In genomic region chr5:2877520-2877919, GRCh38 we compare ENCODE assay signal across 31 cellular contexts.
A peak's percentile ranks its signal among the peaks of the same experiment; 100 is the strongest.
DNase-seq lines count a peak whose midpoint lies in the region; ATAC-seq, FAIRE-seq and TF ChIP-seq lines count a peak whose summit lies in the region.
"Had no signal": no experiment of that assay in that cellular context is flagged by ENCODE, and none has a peak within 500 bp of the region (broad histone marks: within the 10 kb centered on the region; RNA-seq: fewer than 3 reads in every experiment).

No MANE protein-coding gene starts in this region.

- WGBS in H1 (ENCODE audit: extremely low coverage in 1 of 2, insufficient coverage in 1 of 2, insufficient read length in 1 of 2, insufficient replicate concordance in 2 of 2, low coverage in 1 of 2, low lambda C conversion rate in 2 of 2, missing lambda C conversion rate in 1 of 2), 2 experiments = 87% methylated on average over 5 of the region's 5 CpGs; no CpG with 5 or more reads in 1 of the 2 experiments
- WGBS in lower leg skin, 2 donors = 85 to 88% methylated on average over 5 of the region's 5 CpGs

- no peak overlapping the region for H3K9ac ChIP-seq in H1 (replicated peaks in 1 of 4; ENCODE audit: extremely low read depth in 1 of 4, low read depth in 3 of 4, low read length in 3 of 4)
- H3K9ac ChIP-seq: BLaER1 treated with 17β-estradiol and CSF1 and Interleukin-3, amounts not matched to agents 10 nM and 100 nM had no signal

- no peak overlapping the region for H4K91ac ChIP-seq in H1 (replicated peaks; ENCODE audit: insufficient read length, low read length)

- in situ Hi-C loops in GM13976 (cut with MboI; ENCODE audit: low sequenced_read_pairs, unreplicated experiment) = no loop called here

- H3K23ac ChIP-seq in H1 (ENCODE audit: insufficient read length) = no peak overlapping the region

- H3K27ac Mint-ChIP-seq in activated CD4-positive, alpha-beta memory T cell treated with anti-CD3 and anti-CD28 coated beads for 36 hours = no peak overlapping the region
- no peak overlapping the region for H3K27ac Mint-ChIP-seq in natural killer cell
- H3K27ac Mint-ChIP-seq: activated B cell treated with CpG ODN at 0.5 μM for 24 hours; activated naive CD8-positive, alpha-beta T cell; activated T-cell treated with anti-CD3 and anti-CD28 coated beads, Interleukin-2, amount 50 U/mL, for 24 hours; type B pancreatic cell had no signal

- FAIRE-seq in H1 (lab: Jason Lieb, UNC) = peak; percentile 42
- FAIRE-seq: bronchial epithelial cell had no signal

- no peak overlapping the region for H3K56ac ChIP-seq in H1 (replicated peaks; ENCODE audit: insufficient read length, low read depth, low read length)

- no peak overlapping the region for H3K4me3 Mint-ChIP-seq in activated CD4-positive, alpha-beta memory T cell treated with anti-CD3 and anti-CD28 coated beads for 36 hours
- H3K4me3 Mint-ChIP-seq in natural killer cell = no peak overlapping the region
- H3K4me3 Mint-ChIP-seq: activated B cell treated with CpG ODN at 0.5 μM for 24 hours; activated naive CD8-positive, alpha-beta T cell; activated T-cell treated with anti-CD3 and anti-CD28 coated beads, Interleukin-2, amount 50 U/mL, for 24 hours; type B pancreatic cell had no signal

- peak; percentile 20 for DNase-seq in NCI-H526 treated with DMSO at 0.1 percent for 48 hours (lab: John Stamatoyannopoulos, UW)
- peak in 1 of 2 experiments; percentile 22 for DNase-seq in H1 (ENCODE audit: low read depth in 1 of 2, low spot score in 2 of 2)
- DNase-seq in lower leg skin (ENCODE audit: low spot score in 2 of 2) = peak; percentile 1 to 26
- peak; percentile 21 for DNase-seq in superior temporal gyrus (ENCODE audit: extremely low spot score)
- no peak for DNase-seq in activated CD4-positive, alpha-beta memory T cell treated with anti-CD3 and anti-CD28 coated beads for 36 hours
- DNase-seq in GM13976 (ENCODE audit: low spot score) = no peak
- DNase-seq in natural killer cell = no peak
- DNase-seq: activated B cell treated with CpG ODN at 0.5 μM for 24 hours; activated CD4-positive, alpha-beta T cell treated with anti-CD3 and anti-CD28 coated beads, Interleukin-2, amount 50 U/mL, for 1 hour; activated effector memory CD4-positive, alpha-beta T cell treated with anti-CD3 and anti-CD28 coated beads, Interleukin-2, amount 50 U/mL, for 16 hours; activated T-cell treated with anti-CD3 and anti-CD28 coated beads, Interleukin-2, amount 50 U/mL, for 24 hours; aorta; dermis blood vessel endothelial cell; DMS79 treated with DMSO at 0.1 percent for 48 hours; foreskin melanocyte; mesendoderm; NCI-H1417; NCI-H2081; NCI-H2227 treated with DMSO at 0.1 percent for 48 hours; NCI-H69; PC-3; stimulated activated CD4-positive, alpha-beta T cell treated with anti-CD3 and anti-CD28 coated beads, Interleukin-4, amount 100 ng/mL, for 24 hours; T-helper 1 cell had no signal

- CTCF ChIA-PET in H1 (lab: Charles Lee; ENCODE audit: partially characterized antibody) = no interaction called here
- CTCF ChIA-PET in activated CD4-positive, alpha-beta memory T cell treated with anti-CD3 and anti-CD28 coated beads for 36 hours (lab: Charles Lee) = no interaction called here

- no peak overlapping the region for H2AK5ac ChIP-seq in H1 (ENCODE audit: low read depth, low read length)

- peaks cover 7 to 13% of the 10 kb centered on the region in 2 experiments; a peak in 3 of 4 replicates for H3K9me3 ChIP-seq in H1 (ENCODE audit: insufficient read depth in 2 of 2, low read depth in 1 of 2, low read length in 1 of 2)
- H3K9me3 ChIP-seq: prostate gland had no signal

- no peaks in the 10 kb centered on the region for H3K23me2 ChIP-seq in H1 (ENCODE audit: low read depth, low read length)

- no peaks in the 10 kb centered on the region for H3K36me3 Mint-ChIP-seq in activated CD4-positive, alpha-beta memory T cell treated with anti-CD3 and anti-CD28 coated beads for 36 hours
- peaks cover 5% of the 10 kb centered on the region for H3K36me3 Mint-ChIP-seq in natural killer cell
- H3K36me3 Mint-ChIP-seq: activated naive CD8-positive, alpha-beta T cell had no signal

- no peaks in the 10 kb centered on the region for H3K27me3 Mint-ChIP-seq in activated CD4-positive, alpha-beta memory T cell treated with anti-CD3 and anti-CD28 coated beads for 36 hours
- no peaks in the 10 kb centered on the region for H3K27me3 Mint-ChIP-seq in natural killer cell (ENCODE audit: low read depth in 2 of 2)
- H3K27me3 Mint-ChIP-seq: activated B cell treated with CpG ODN at 0.5 μM for 24 hours; activated naive CD8-positive, alpha-beta T cell; activated T-cell treated with anti-CD3 and anti-CD28 coated beads, Interleukin-2, amount 50 U/mL, for 24 hours; type B pancreatic cell had no signal

- H3K27ac ChIP-seq in H1 (ENCODE audit: low read depth, low read length) = no peak overlapping the region
- H3K27ac ChIP-seq: BLaER1 treated with 17β-estradiol and CSF1 and Interleukin-3, amounts not matched to agents 10 nM and 100 nM; prostate gland; SK-N-MC had no signal

- H3K27me3 ChIP-seq in H1 (replicated peaks in 1 of 4; ENCODE audit: control insufficient read depth in 3 of 4, extremely low read depth in 1 of 4, insufficient read depth in 3 of 4, low read length in 3 of 4) = no peaks in the 10 kb centered on the region
- H3K27me3 ChIP-seq: BLaER1 treated with 17β-estradiol and CSF1 and Interleukin-3, amounts not matched to agents 10 nM and 100 nM had no signal

- no peak overlapping the region for H2BK12ac ChIP-seq in H1 (ENCODE audit: low read depth, low read length)

- no peak overlapping the region for H2BK20ac ChIP-seq in H1 (ENCODE audit: low read length)

- H4K8ac ChIP-seq in H1 (ENCODE audit: extremely low read depth, insufficient read depth, low read length) = no peak overlapping the region

- H3K79me2 ChIP-seq in H1 (ENCODE audit: control insufficient read depth in 1 of 2, insufficient read depth in 2 of 2, low read length in 2 of 2) = no peaks in the 10 kb centered on the region

- no peak for TF ChIP-seq POLR2A in H1 (IDR thresholded peaks at IDR 0.05; ENCODE audit: control extremely low read depth in 1 of 2, low read depth in 2 of 2, low read length in 2 of 2)
- TF ChIP-seq POLR2A in lower leg skin (IDR thresholded peaks at IDR 0.05) = no peak

- no peak overlapping the region for H2BK15ac ChIP-seq in H1 (ENCODE audit: low read length)

- no peak overlapping the region for H3K4me2 ChIP-seq in H1 (ENCODE audit: insufficient read depth in 1 of 2, low read depth in 2 of 2, low read length in 2 of 2)
- H3K4me2 ChIP-seq: BLaER1 treated with 17β-estradiol and CSF1 and Interleukin-3, amounts not matched to agents 10 nM and 100 nM had no signal

- TF ChIP-seq CTCF in H1 (IDR thresholded peaks at IDR 0.05; ENCODE audit: control extremely low read depth in 1 of 3, insufficient read depth in 1 of 3, low read depth in 1 of 3, low read length in 3 of 3) = no peak
- TF ChIP-seq CTCF in lower leg skin (IDR thresholded peaks at IDR 0.05) = no peak
- TF ChIP-seq CTCF in GM13976 (IDR thresholded peaks at IDR 0.05; ENCODE audit: borderline replicate concordance, control extremely low read depth, extremely low read depth, insufficient read depth, missing control alignments) = no peak
- no peak for TF ChIP-seq CTCF in natural killer cell (IDR thresholded peaks at IDR 0.05)

- no peak overlapping the region for H2AFZ ChIP-seq in H1 (ENCODE audit: low read length)

- TF ChIP-seq RAD21 in H1 (IDR thresholded peaks at IDR 0.05 in 1 of 2, conservative IDR thresholded peaks at IDR 0.05 in 1 of 2; ENCODE audit: low read depth in 2 of 2, low read length in 2 of 2) = no peak

- H3K9me3 Mint-ChIP-seq in activated CD4-positive, alpha-beta memory T cell treated with anti-CD3 and anti-CD28 coated beads for 36 hours = peaks cover 24% of the 10 kb centered on the region
- H3K9me3 Mint-ChIP-seq in natural killer cell = peaks cover 10 to 17% of the 10 kb centered on the region in 2 donors

- H3K36me3 ChIP-seq in H1 (ENCODE audit: control insufficient read depth in 2 of 4, insufficient read depth in 4 of 4, low read length in 3 of 4) = no peaks in the 10 kb centered on the region
- H3K36me3 ChIP-seq: prostate gland had no signal

- H3K4me3 ChIP-seq in H1 (ENCODE audit: extremely low read depth in 1 of 4, insufficient read depth in 2 of 4, low read depth in 3 of 4, low read length in 4 of 4) (no peak overlapping the region), lower leg skin (ENCODE audit: low read depth, poor library complexity, severe bottlenecking) (no peak overlapping the region)
- H3K4me3 ChIP-seq: BLaER1 treated with 17β-estradiol and CSF1 and Interleukin-3, amounts not matched to agents 10 nM and 100 nM; prostate gland; SK-N-MC had no signal

- no peak overlapping the region for H4K5ac ChIP-seq in H1 (ENCODE audit: insufficient read length, low read depth, low read length)

- no peak for TF ChIP-seq EP300 in H1 (IDR thresholded peaks at IDR 0.05; ENCODE audit: borderline replicate concordance in 1 of 2, low read depth in 2 of 2, low read length in 2 of 2)

- POLR2A ChIA-PET in H1 (lab: Charles Lee; ENCODE audit: partially characterized antibody) = no interaction called here
- POLR2A ChIA-PET in activated CD4-positive, alpha-beta memory T cell treated with anti-CD3 and anti-CD28 coated beads for 36 hours (lab: Charles Lee) = no interaction called here

- peaks cover 0 to 2% (median 0%) of the 10 kb centered on the region in 4 experiments; a peak in 1 of 7 replicates for H3K4me1 ChIP-seq in H1 (replicated peaks in 1 of 4; ENCODE audit: control insufficient read depth in 3 of 4, insufficient read depth in 4 of 4, low read length in 3 of 4)
- H3K4me1 ChIP-seq: prostate gland had no signal

- ATAC-seq in GM21717 (IDR thresholded peaks at IDR 0.05; ENCODE audit: unreplicated experiment) (no peak), natural killer cell (no peak)
- ATAC-seq: HCT116, PC-3 had no signal

- no peak overlapping the region for H2BK120ac ChIP-seq in H1 (replicated peaks; ENCODE audit: low read depth, low read length)

- intact Hi-C loops in lower leg skin (cut with DNase I; ENCODE audit: low total_unique reads) (no loop called here), natural killer cell (cut with micrococcal nuclease) (no loop called here)
- intact Hi-C loops in activated CD4-positive, alpha-beta memory T cell treated with anti-CD3 and anti-CD28 coated beads for 36 hours (cut with micrococcal nuclease) = no loop called here

- no peaks in the 10 kb centered on the region for H3K4me1 Mint-ChIP-seq in activated CD4-positive, alpha-beta memory T cell treated with anti-CD3 and anti-CD28 coated beads for 36 hours (ENCODE audit: low read depth)
- H3K4me1 Mint-ChIP-seq in natural killer cell = no peaks in the 10 kb centered on the region
- H3K4me1 Mint-ChIP-seq: activated B cell treated with CpG ODN at 0.5 μM for 24 hours had no signal

- H3K14ac ChIP-seq in H1 (ENCODE audit: insufficient read length) = no peak overlapping the region

- no peak overlapping the region for H2BK5ac ChIP-seq in H1 (ENCODE audit: low read depth, low read length)

- no peaks in the 10 kb centered on the region for H4K20me1 ChIP-seq in H1 (replicated peaks in 1 of 2; ENCODE audit: control insufficient read depth in 1 of 2, insufficient read depth in 2 of 2, low read length in 2 of 2)
- H4K20me1 ChIP-seq: BLaER1 treated with 17β-estradiol and CSF1 and Interleukin-3, amounts not matched to agents 10 nM and 100 nM had no signal

- H3K4ac ChIP-seq in H1 (replicated peaks; ENCODE audit: insufficient read length, low read depth, low read length) = no peak overlapping the region

- no peak overlapping the region for H3K18ac ChIP-seq in H1 (ENCODE audit: extremely low read depth, low read length)

- H3K79me1 ChIP-seq in H1 (ENCODE audit: low read depth, low read length) = no peaks in the 10 kb centered on the region

Comparison
In these comparisons a context has a peak if more than half of its experiments do, and no peak if none do; other contexts are left out.
1. DNase-seq: peak in NCI-H526 treated with DMSO at 0.1 percent for 48 hours (single experiment), lower leg skin (2 of 2) and superior temporal gyrus (single experiment); none in activated CD4-positive, alpha-beta memory T cell treated with anti-CD3 and anti-CD28 coated beads for 36 hours (single experiment), GM13976 (single experiment) and natural killer cell (single experiment).